In genomic region chr10:69332278-69333010, GRCh38 we compare ENCODE assay signal across 1 cellular context.
TF ChIP-seq lines count a peak whose summit lies in the region.

No MANE protein-coding gene starts in this region.

TF ChIP-seq in HCT116, 20 proteins besides CTCF, POLR2A, EP300 and RAD21 (continued from another document):
- TF ChIP-seq JUND (IDR thresholded peaks at IDR 0.05) (no peak), ZNF274 (IDR thresholded peaks at IDR 0.05; ENCODE audit: low read depth, low read length) (no peak), POLR2AphosphoS5 (IDR thresholded peaks at IDR 0.05; ENCODE audit: low read depth, low read length) (no peak), REST (IDR thresholded peaks at IDR 0.05; ENCODE audit: low read depth) (no peak), MAX (IDR thresholded peaks at IDR 0.05) (no peak), CEBPB (IDR thresholded peaks at IDR 0.05; ENCODE audit: low read depth) (no peak), EZH2phosphoT487 (IDR thresholded peaks at IDR 0.05; ENCODE audit: borderline replicate concordance) (no peak), TCF7L2 (IDR thresholded peaks at IDR 0.05; ENCODE audit: borderline replicate concordance, extremely low read depth, insufficient read depth, insufficient read length) (no peak), ATF3 (IDR thresholded peaks at IDR 0.05) (no peak), EGR1 (IDR thresholded peaks at IDR 0.05; ENCODE audit: low read depth) (no peak)
